Comparison of ENCODE assay signal across 8 cellular contexts in genomic region chr12:32107376-32108267, GRCh38. TPM values are rescaled to one million over a fixed set of nuclear protein-coding genes. Genes with fewer than 3 reads are reported as not detected.
A peak's percentile ranks its signal among the peaks of the same experiment; 100 is the strongest.
DNase-seq lines count a peak whose midpoint lies in the region; ATAC-seq, FAIRE-seq and TF ChIP-seq lines count a peak whose summit lies in the region.

No MANE protein-coding gene starts in this region.

- no peaks in the 10 kb centered on the region for H3F3A ChIP-seq in GM23338 (replicated peaks; ENCODE audit: low read depth)

- DNase-seq in COLO829 (ENCODE audit: low spot score) = peak; percentile 91
- peak; percentile 38 for DNase-seq in GM23338 (ENCODE audit: low spot score)
- DNase-seq in NCI-H2171 treated with DMSO at 0.1 percent for 48 hours (lab: John Stamatoyannopoulos, UW) = peak; percentile 58
- DNase-seq in activated T-cell treated with anti-CD3 and anti-CD28 coated beads, Interleukin-2, amount 50 U/mL, for 48 hours = peak; percentile 61 to 62
- DNase-seq in fibroblast of mammary gland (ENCODE audit: low read depth) = peak; percentile 76
- DNase-seq in urothelium cell line (ENCODE audit: low spot score) = peak; percentile 44
- no peak for DNase-seq in NK-92 (lab: John Stamatoyannopoulos, UW; ENCODE audit: unreplicated experiment)

- peaks cover 29% of the 10 kb centered on the region for H3K4me1 Mint-ChIP-seq in GM23338

- TF ChIP-seq CTCF in GM23338 (conservative IDR thresholded peaks at IDR 0.05; ENCODE audit: low read depth in 2 of 2) (no peak), fibroblast of mammary gland (conservative IDR thresholded peaks at IDR 0.05; ENCODE audit: control insufficient read depth, insufficient read depth, low read depth, low read length) (no peak)

- H3K4me3 ChIP-seq in GM23338 (peak overlapping the region; percentile 95), fibroblast of mammary gland (ENCODE audit: control insufficient read depth, low read depth, low read length) (peak overlapping the region; percentile 95), neuron (ENCODE audit: low read length) (peak overlapping the region; percentile 90)

- H2AFZ ChIP-seq in GM23338 (0 out of 2 replicates have a peak overlapping the region, but pooled peaks have one; percentile 14), neuron (ENCODE audit: low read depth, low read length) (peak overlapping the region; percentile 85)

- H4K20me1 ChIP-seq in GM23338 (replicated peaks; ENCODE audit: insufficient read depth) = no peaks in the 10 kb centered on the region; the same call in 1 of the 2 replicates

- H3K4me2 ChIP-seq in GM23338 = peak overlapping the region; percentile 96

- H3K36me3 ChIP-seq in GM23338 (ENCODE audit: insufficient read depth) = no peaks in the 10 kb centered on the region
- H3K36me3 ChIP-seq in neuron (ENCODE audit: insufficient read depth, low read length) = no peaks in the 10 kb centered on the region

- H3K27ac ChIP-seq in GM23338 (ENCODE audit: low read depth) = peak overlapping the region; percentile 87

- no peaks in the 10 kb centered on the region for H3K9me2 ChIP-seq in GM23338 (ENCODE audit: insufficient read depth)

- H3K9me3 Mint-ChIP-seq in GM23338 = peaks cover 2% of the 10 kb centered on the region; the same call in 2 of the 3 replicates

- peaks cover 6% of the 10 kb centered on the region for H3K27me3 Mint-ChIP-seq in GM23338 (ENCODE audit: insufficient read depth, low read depth, poor library complexity)

- FAIRE-seq in urothelium cell line (lab: Jason Lieb, UNC) = no peak

- ATAC-seq in GM23338 = peak; percentile 9

- H3K4me3 Mint-ChIP-seq in GM23338 = peak overlapping the region; percentile 99

- H3K4me1 ChIP-seq in GM23338 (ENCODE audit: insufficient read depth) (peaks cover 46% of the 10 kb centered on the region), neuron (ENCODE audit: insufficient read depth, low read length) (peaks cover 18% of the 10 kb centered on the region)

- H3K9me3 ChIP-seq in neuron (ENCODE audit: low read length) = no peaks in the 10 kb centered on the region

- peaks cover 24% of the 10 kb centered on the region for H3K36me3 Mint-ChIP-seq in GM23338 (ENCODE audit: low read depth)

- H3K79me2 ChIP-seq in GM23338 (replicated peaks; ENCODE audit: insufficient read depth) = peaks cover 58% of the 10 kb centered on the region

- H3K27ac Mint-ChIP-seq in GM23338 = peak overlapping the region; percentile 98

- H3K27me3 ChIP-seq in GM23338 (ENCODE audit: insufficient read depth) (no peaks in the 10 kb centered on the region), neuron (ENCODE audit: insufficient read depth, low read length) (no peaks in the 10 kb centered on the region)

TF ChIP-seq in GM23338, 12 proteins besides CTCF, POLR2A, EP300 and RAD21 (continues in another document):
- no peak for TF ChIP-seq STAT1 (IDR thresholded peaks at IDR 0.05; ENCODE audit: unreplicated experiment)
- no peak for TF ChIP-seq ZNF331 (CRISPR knock-in tag; IDR thresholded peaks at IDR 0.05; ENCODE audit: low read depth)
- TF ChIP-seq, protein P1, sequence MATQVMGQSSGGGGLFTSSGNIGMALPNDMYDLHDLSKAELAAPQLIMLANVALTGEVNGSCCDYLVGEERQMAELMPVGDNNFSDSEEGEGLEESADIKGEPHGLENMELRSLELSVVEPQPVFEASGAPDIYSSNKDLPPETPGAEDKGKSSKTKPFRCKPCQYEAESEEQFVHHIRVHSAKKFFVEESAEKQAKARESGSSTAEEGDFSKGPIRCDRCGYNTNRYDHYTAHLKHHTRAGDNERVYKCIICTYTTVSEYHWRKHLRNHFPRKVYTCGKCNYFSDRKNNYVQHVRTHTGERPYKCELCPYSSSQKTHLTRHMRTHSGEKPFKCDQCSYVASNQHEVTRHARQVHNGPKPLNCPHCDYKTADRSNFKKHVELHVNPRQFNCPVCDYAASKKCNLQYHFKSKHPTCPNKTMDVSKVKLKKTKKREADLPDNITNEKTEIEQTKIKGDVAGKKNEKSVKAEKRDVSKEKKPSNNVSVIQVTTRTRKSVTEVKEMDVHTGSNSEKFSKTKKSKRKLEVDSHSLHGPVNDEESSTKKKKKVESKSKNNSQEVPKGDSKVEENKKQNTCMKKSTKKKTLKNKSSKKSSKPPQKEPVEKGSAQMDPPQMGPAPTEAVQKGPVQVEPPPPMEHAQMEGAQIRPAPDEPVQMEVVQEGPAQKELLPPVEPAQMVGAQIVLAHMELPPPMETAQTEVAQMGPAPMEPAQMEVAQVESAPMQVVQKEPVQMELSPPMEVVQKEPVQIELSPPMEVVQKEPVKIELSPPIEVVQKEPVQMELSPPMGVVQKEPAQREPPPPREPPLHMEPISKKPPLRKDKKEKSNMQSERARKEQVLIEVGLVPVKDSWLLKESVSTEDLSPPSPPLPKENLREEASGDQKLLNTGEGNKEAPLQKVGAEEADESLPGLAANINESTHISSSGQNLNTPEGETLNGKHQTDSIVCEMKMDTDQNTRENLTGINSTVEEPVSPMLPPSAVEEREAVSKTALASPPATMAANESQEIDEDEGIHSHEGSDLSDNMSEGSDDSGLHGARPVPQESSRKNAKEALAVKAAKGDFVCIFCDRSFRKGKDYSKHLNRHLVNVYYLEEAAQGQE (IDR thresholded peaks at IDR 0.05; ENCODE audit: unreplicated experiment) = no peak
- TF ChIP-seq CREB1 (CRISPR knock-in tag; IDR thresholded peaks at IDR 0.05; ENCODE audit: low read depth) = no peak
- TF ChIP-seq POLR2AphosphoS5 (IDR thresholded peaks at IDR 0.05; ENCODE audit: low read depth) = no peak; the same call in 1 of the 2 replicates
- no peak for TF ChIP-seq ZNF114 (CRISPR knock-in tag; IDR thresholded peaks at IDR 0.05)
- TF ChIP-seq, protein P2, sequence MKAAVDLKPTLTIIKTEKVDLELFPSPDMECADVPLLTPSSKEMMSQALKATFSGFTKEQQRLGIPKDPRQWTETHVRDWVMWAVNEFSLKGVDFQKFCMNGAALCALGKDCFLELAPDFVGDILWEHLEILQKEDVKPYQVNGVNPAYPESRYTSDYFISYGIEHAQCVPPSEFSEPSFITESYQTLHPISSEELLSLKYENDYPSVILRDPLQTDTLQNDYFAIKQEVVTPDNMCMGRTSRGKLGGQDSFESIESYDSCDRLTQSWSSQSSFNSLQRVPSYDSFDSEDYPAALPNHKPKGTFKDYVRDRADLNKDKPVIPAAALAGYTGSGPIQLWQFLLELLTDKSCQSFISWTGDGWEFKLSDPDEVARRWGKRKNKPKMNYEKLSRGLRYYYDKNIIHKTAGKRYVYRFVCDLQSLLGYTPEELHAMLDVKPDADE (IDR thresholded peaks at IDR 0.05) = no peak
- TF ChIP-seq EZH2 (IDR thresholded peaks at IDR 0.05; ENCODE audit: low read depth, unreplicated experiment) = no peak
- TF ChIP-seq EZH2phosphoT487 (IDR thresholded peaks at IDR 0.05; ENCODE audit: unreplicated experiment) = no peak
- TF ChIP-seq JUNB (IDR thresholded peaks at IDR 0.05; ENCODE audit: unreplicated experiment) = no peak
- no peak for TF ChIP-seq NANOG (IDR thresholded peaks at IDR 0.05; ENCODE audit: borderline replicate concordance)

RNA-seq across cellular contexts. Expression of gene BICD1, which starts 1.0 kb away (rescaled TPM):
- total RNA-seq in GM23338 (2014; rRNA removed; shearing (Covaris generic)) = 76.4 and 83.6 TPM in 2 replicates
- 46.3 and 59.3 TPM in 2 replicates for polyA plus RNA-seq in GM23338 (2016; fragmentation: Nextera tagmentation; extraction: Ambion mirVana)
